ENCODE assay signal across 13 cellular contexts in genomic region chr15:101612676-101613075, GRCh38. TPM values are rescaled to one million over a fixed set of nuclear protein-coding genes. Genes with fewer than 3 reads are reported as not detected.
DNase-seq lines count a peak whose midpoint lies in the region; ATAC-seq and TF ChIP-seq lines count a peak whose summit lies in the region.
"Had no signal": no experiment of that assay in that cellular context is flagged by ENCODE, and none has a peak within 500 bp of the region (broad histone marks: within the 10 kb centered on the region; RNA-seq: fewer than 3 reads in every experiment).

No MANE protein-coding gene starts in this region.

- peak overlapping the region; percentile 6; the same call in 1 of the 2 replicates for H3K27ac ChIP-seq in BLaER1
- peak overlapping the region; percentile 21 for H3K27ac ChIP-seq in C4-2B
- H3K27ac ChIP-seq in gastroesophageal sphincter: peak overlapping the region in 3 of 4 donors; percentile 54 to 72 (median 65)
- peak overlapping the region; percentile 67 for H3K27ac ChIP-seq in psoas muscle
- no peak overlapping the region for H3K27ac ChIP-seq in SJCRH30
- H3K27ac ChIP-seq: GM23248 had no signal

- H3K36me3 ChIP-seq in BLaER1 (no peaks in the 10 kb centered on the region), gastroesophageal sphincter (no peaks in the 10 kb centered on the region), psoas muscle (ENCODE audit: insufficient read depth in 1 of 2, low read depth in 1 of 2) (no peaks in the 10 kb centered on the region), SJCRH30 (no peaks in the 10 kb centered on the region)
- H3K36me3 ChIP-seq: HAP-1 had no signal

- no peak for TF ChIP-seq POLR2A in gastroesophageal sphincter (IDR thresholded peaks at IDR 0.05)

- DNase-seq in psoas muscle: peak in 1 of 2 donors; percentile 55
- DNase-seq in SJCRH30: no peak
- DNase-seq in T-helper 2 cell: no peak
- DNase-seq: CD4-positive, alpha-beta memory T cell; GF-D8; KBM-7 had no signal

- H3K4me3 ChIP-seq in BLaER1: 0 out of 2 replicates have a peak overlapping the region, but pooled peaks have one; percentile 25
- H3K4me3 ChIP-seq in gastroesophageal sphincter: no peak overlapping the region
- H3K4me3 ChIP-seq in psoas muscle: no peak overlapping the region
- no peak overlapping the region for H3K4me3 ChIP-seq in SJCRH30
- H3K4me3 ChIP-seq: GM23248, HAP-1 had no signal

- H3K27me3 ChIP-seq in BLaER1 (no peaks in the 10 kb centered on the region), gastroesophageal sphincter (no peaks in the 10 kb centered on the region), psoas muscle (ENCODE audit: insufficient read depth in 3 of 3, low read length in 2 of 3) (no peaks in the 10 kb centered on the region), SJCRH30 (no peaks in the 10 kb centered on the region)

- H3K4me2 ChIP-seq in BLaER1: peak overlapping the region; percentile 93

- TF ChIP-seq CTCF in C4-2B (conservative IDR thresholded peaks at IDR 0.05) (no peak), gastroesophageal sphincter (IDR thresholded peaks at IDR 0.05) (no peak), psoas muscle (IDR thresholded peaks at IDR 0.05) (no peak)

- ATAC-seq in gastroesophageal sphincter (no peak), psoas muscle (no peak), GM19023 (IDR thresholded peaks at IDR 0.05; ENCODE audit: unreplicated experiment) (no peak), GM19395 (IDR thresholded peaks at IDR 0.05; ENCODE audit: unreplicated experiment) (no peak)

- no peak for TF ChIP-seq EP300 in gastroesophageal sphincter (IDR thresholded peaks at IDR 0.05)

- H3K4me1 ChIP-seq in BLaER1: peaks cover 68% of the 10 kb centered on the region
- H3K4me1 ChIP-seq in gastroesophageal sphincter: peaks cover 0 to 49% (median 14%) of the 10 kb centered on the region in 3 donors
- peaks cover 73% of the 10 kb centered on the region for H3K4me1 ChIP-seq in psoas muscle
- H3K4me1 ChIP-seq in SJCRH30: peaks cover 34% of the 10 kb centered on the region
- H3K4me1 ChIP-seq: HAP-1 had no signal

- no CpG with 5 or more reads among the region's 11 CpGs for WGBS in gastroesophageal sphincter (ENCODE audit: low coverage in 1 of 2), 2 donors
- WGBS in psoas muscle, 3 donors: 88 to 91% (median 89%) methylated on average over 11 of the region's 11 CpGs

- intact Hi-C loops in psoas muscle (cut with DNase I): loop anchor here in 1 of 2 donors (5.0 kb wide), 1 partner anchor 35 kb away; no protein-coding TSS in a partner anchor

- H4K20me1 ChIP-seq in BLaER1: peaks cover 6% of the 10 kb centered on the region; the same call in 1 of the 2 replicates

- H3K9ac ChIP-seq in BLaER1: no peak overlapping the region
- H3K9ac ChIP-seq: GM23248 had no signal

- H3K9me3 ChIP-seq in BLaER1 (no peaks in the 10 kb centered on the region), gastroesophageal sphincter (no peaks in the 10 kb centered on the region), psoas muscle (no peaks in the 10 kb centered on the region), SJCRH30 (replicated peaks) (no peaks in the 10 kb centered on the region)
- H3K9me3 ChIP-seq: HAP-1 had no signal

RNA-seq across cellular contexts. Expression of gene TM2D3, which starts 39.5 kb away (rescaled TPM):
- 10 to 100 TPM; 38.2 to 58.3 (median 50.7) TPM for total RNA-seq in gastroesophageal sphincter
- 10 to 100 TPM; 34.8 to 46.9 (median 41.3) TPM for total RNA-seq in psoas muscle
- polyA plus RNA-seq in psoas muscle: 10 to 100 TPM; 30.4 to 69.6 (median 59.2) TPM
- total RNA-seq in SJCRH30 (2014; rRNA removed; shearing (Covaris generic)): 54.6 and 57.0 TPM in 2 replicates
